In genomic region chr9:5843450-5844249, GRCh38 we compare ENCODE assay signal across 10 cellular contexts.
DNase-seq lines count a peak whose midpoint lies in the region; ATAC-seq and TF ChIP-seq lines count a peak whose summit lies in the region.
"Had no signal": no experiment of that assay in that cellular context is flagged by ENCODE, and none has a peak within 500 bp of the region (broad histone marks: within the 10 kb centered on the region; RNA-seq: fewer than 3 reads in every experiment).

No MANE protein-coding gene starts in this region.

- H3K4me1 Mint-ChIP-seq in nephron = peaks cover 63% of the 10 kb centered on the region
- peaks cover 23 to 29% of the 10 kb centered on the region in 2 donors for H3K4me1 Mint-ChIP-seq in stimulated activated naive B cell treated with anti-CD40 and anti-IgM and Interleukin-4, amounts not matched to agents 10 μg/mL and 1 μg/mL and 100 μg/mL, for 72 hours

- H3K27me3 Mint-ChIP-seq in nephron (ENCODE audit: low read depth) = no peaks in the 10 kb centered on the region
- H3K27me3 Mint-ChIP-seq in stimulated activated naive B cell treated with anti-CD40 and anti-IgM and Interleukin-4, amounts not matched to agents 10 μg/mL and 1 μg/mL and 100 μg/mL, for 72 hours = peaks cover 8 to 9% of the 10 kb centered on the region in 2 donors

- no peak for ATAC-seq in stimulated activated naive B cell treated with anti-CD40 and anti-IgM and Interleukin-4, amounts not matched to agents 10 μg/mL and 1 μg/mL and 100 μg/mL, for 72 hours (replicated peaks)
- ATAC-seq in GM19023 (IDR thresholded peaks at IDR 0.05; ENCODE audit: unreplicated experiment) = no peak

- H3K4me3 Mint-ChIP-seq in nephron = peak overlapping the region; percentile 45 to 60 (median 48)
- no peak overlapping the region for H3K4me3 Mint-ChIP-seq in stimulated activated naive B cell treated with anti-CD40 and anti-IgM and Interleukin-4, amounts not matched to agents 10 μg/mL and 1 μg/mL and 100 μg/mL, for 72 hours

- H3K9me3 Mint-ChIP-seq in nephron = no peaks in the 10 kb centered on the region
- peaks cover 0 to 5% of the 10 kb centered on the region in 2 donors for H3K9me3 Mint-ChIP-seq in stimulated activated naive B cell treated with anti-CD40 and anti-IgM and Interleukin-4, amounts not matched to agents 10 μg/mL and 1 μg/mL and 100 μg/mL, for 72 hours

- DNase-seq in EH (ENCODE audit: low read depth) (peak; percentile 65), NCI-H2196 treated with DMSO at 0.1 percent for 48 hours (lab: John Stamatoyannopoulos, UW; ENCODE audit: unreplicated experiment) (peak; percentile 90), brain pericyte (ENCODE audit: low read depth, low spot score) (peak; percentile 57), superior temporal gyrus (ENCODE audit: extremely low spot score) (no peak)
- DNase-seq in stimulated activated naive B cell treated with anti-CD40 and anti-IgM and Interleukin-4, amounts not matched to agents 10 μg/mL and 1 μg/mL and 100 μg/mL, for 72 hours = no peak
- DNase-seq in central memory CD4-positive, alpha-beta T cell = no peak
- DNase-seq: H7, left cardiac atrium had no signal

- TF ChIP-seq CTCF in nephron (IDR thresholded peaks at IDR 0.05; ENCODE audit: unreplicated experiment in 3 of 3) = no peak

- peak overlapping the region; percentile 98 to 100 (median 99) for H3K27ac Mint-ChIP-seq in nephron
- no peak overlapping the region for H3K27ac Mint-ChIP-seq in stimulated activated naive B cell treated with anti-CD40 and anti-IgM and Interleukin-4, amounts not matched to agents 10 μg/mL and 1 μg/mL and 100 μg/mL, for 72 hours

- peaks cover 4% of the 10 kb centered on the region for H3K36me3 Mint-ChIP-seq in nephron (ENCODE audit: low read depth)
- H3K36me3 Mint-ChIP-seq in stimulated activated naive B cell treated with anti-CD40 and anti-IgM and Interleukin-4, amounts not matched to agents 10 μg/mL and 1 μg/mL and 100 μg/mL, for 72 hours = peaks cover 0 to 5% of the 10 kb centered on the region in 2 donors

Comparison
In these comparisons a context has a peak if more than half of its experiments do, and no peak if none do; other contexts are left out.
1. DNase-seq: peak in EH (single experiment), NCI-H2196 treated with DMSO at 0.1 percent for 48 hours (single experiment) and brain pericyte (single experiment); none in stimulated activated naive B cell treated with anti-CD40 and anti-IgM and Interleukin-4, amounts not matched to agents 10 μg/mL and 1 μg/mL and 100 μg/mL, for 72 hours (single experiment), superior temporal gyrus (single experiment) and central memory CD4-positive, alpha-beta T cell (single experiment).
2. H3K4me3 Mint-ChIP-seq: peak in nephron (3 of 3); none in stimulated activated naive B cell treated with anti-CD40 and anti-IgM and Interleukin-4, amounts not matched to agents 10 μg/mL and 1 μg/mL and 100 μg/mL, for 72 hours (0 of 2).